In the genomic region with DNA sequence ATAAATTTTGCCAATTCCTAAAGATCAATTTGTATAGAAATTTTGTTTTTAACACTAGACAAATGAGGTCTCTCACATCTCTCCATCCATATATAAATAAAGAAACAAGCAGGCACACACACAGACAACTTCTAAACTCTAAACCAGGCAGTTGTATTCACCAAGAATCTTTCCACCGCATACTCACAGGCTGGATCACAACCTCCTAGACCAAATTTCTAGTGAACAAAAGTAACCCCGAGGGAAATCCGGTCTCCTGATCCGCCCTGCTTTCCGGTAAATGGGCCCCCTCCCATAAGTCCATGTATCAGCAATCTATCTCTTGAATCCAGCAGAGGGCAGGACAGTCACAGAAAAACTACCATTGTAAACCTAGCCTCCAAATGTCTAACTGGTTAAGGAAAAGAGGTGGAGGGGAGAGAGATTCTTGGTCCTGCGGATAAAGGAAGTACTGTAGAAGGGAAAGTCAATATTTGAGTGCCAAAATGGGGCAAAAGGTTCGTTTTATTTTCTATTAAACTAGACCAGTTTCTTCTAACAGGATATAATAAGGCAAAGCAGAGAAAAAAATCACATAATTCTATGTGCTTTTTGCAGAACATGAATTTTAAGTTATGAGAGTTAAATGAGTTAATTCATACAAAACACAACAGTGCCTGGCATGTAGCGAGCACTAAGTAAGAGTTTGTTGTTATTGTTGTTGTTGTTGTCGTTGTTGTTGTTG, we compare ENCODE assay signal across 8 cellular contexts. TPM values are rescaled to one million over a fixed set of nuclear protein-coding genes. Genes with fewer than 3 reads are reported as not detected.
DNase-seq lines count a peak whose midpoint lies in the region; ATAC-seq and TF ChIP-seq lines count a peak whose summit lies in the region.

No MANE protein-coding gene starts in this region.

- peak overlapping the region; percentile 47 for H3K27ac ChIP-seq in layer of hippocampus (ENCODE audit: low read depth, low read length)

- peaks cover 3% of the 10 kb centered on the region for H3K36me3 Mint-ChIP-seq in activated B cell treated with CpG ODN at 0.5 μM for 24 hours (ENCODE audit: low read depth)

- peak; percentile 39 for ATAC-seq in HG03097 (IDR thresholded peaks at IDR 0.05; ENCODE audit: low FRiP score, unreplicated experiment)
- peak; percentile 22 for ATAC-seq in activated B cell treated with CpG ODN at 0.5 μM for 24 hours (ENCODE audit: low read depth)
- no peak for ATAC-seq in GM19324 (IDR thresholded peaks at IDR 0.05; ENCODE audit: low FRiP score, unreplicated experiment)

- H3K9me3 Mint-ChIP-seq in activated B cell treated with CpG ODN at 0.5 μM for 24 hours = no peaks in the 10 kb centered on the region

- no peaks in the 10 kb centered on the region for H3K27me3 ChIP-seq in layer of hippocampus (ENCODE audit: control insufficient read depth, insufficient read depth, low read length)

- DNase-seq in GM12864 (ENCODE audit: low read depth) (peak; percentile 74), NCI-H2227 treated with DMSO at 0.1 percent for 48 hours (lab: John Stamatoyannopoulos, UW) (peak; percentile 75), activated B cell treated with CpG ODN at 0.5 μM for 24 hours (no peak), choroid plexus epithelial cell (ENCODE audit: low read depth) (peak; percentile 94)
- DNase-seq in stimulated activated CD4-positive, alpha-beta T cell treated with anti-CD3 and anti-CD28 coated beads, Interleukin-1b, Interleukin-23, amount 100 ng/mL, for 48 hours = peak; percentile 78

- H3K27me3 Mint-ChIP-seq in activated B cell treated with CpG ODN at 0.5 μM for 24 hours = no peaks in the 10 kb centered on the region

- no peak overlapping the region for H3K27ac Mint-ChIP-seq in activated B cell treated with CpG ODN at 0.5 μM for 24 hours

- intact Hi-C loops in activated B cell treated with CpG ODN at 0.5 μM for 24 hours (cut with micrococcal nuclease) = loop anchor here (1.0 to 2.0 kb wide), 6 partner anchors 28 to 183 kb away; partner anchors contain the start of genes B4GALT1 and BAG1

- H3K4me1 Mint-ChIP-seq in activated B cell treated with CpG ODN at 0.5 μM for 24 hours = peaks cover 26% of the 10 kb centered on the region

- CTCF ChIA-PET in activated B cell treated with CpG ODN at 0.5 μM for 24 hours (lab: Charles Lee) = interaction anchor here (1.0 to 3.6 kb wide), 7 partner anchors 44 to 206 kb away, joined by 3 to 49 read pairs (median 9); partner anchors contain the start of gene B4GALT1

- H3K4me3 Mint-ChIP-seq in activated B cell treated with CpG ODN at 0.5 μM for 24 hours = no peak overlapping the region

- TF ChIP-seq CTCF in GM12864 (IDR thresholded peaks at IDR 0.05; ENCODE audit: low read depth, low read length, missing control alignments) (peak; percentile 60), activated B cell treated with CpG ODN at 0.5 μM for 24 hours (IDR thresholded peaks at IDR 0.05) (peak; percentile 60), choroid plexus epithelial cell (conservative IDR thresholded peaks at IDR 0.05; ENCODE audit: low read depth, low read length) (peak; percentile 81)

- POLR2A ChIA-PET in activated B cell treated with CpG ODN at 0.5 μM for 24 hours (lab: Charles Lee) = interaction anchor here (0.6 to 2.3 kb wide), 3 partner anchors 76 to 215 kb away, joined by 4 to 14 read pairs (median 4); no protein-coding TSS in a partner anchor

- H3K4me3 ChIP-seq in GM12864 (ENCODE audit: low read depth, low read length) = no peak overlapping the region
- peak overlapping the region; percentile 15 for H3K4me3 ChIP-seq in choroid plexus epithelial cell (ENCODE audit: low read depth, low read length)

RNA-seq across cellular contexts. Expression of gene SMU1, which starts 4.8 kb away (rescaled TPM):
- total RNA-seq in activated B cell treated with CpG ODN at 0.5 μM for 24 hours = 26.8 and 28.1 TPM in 2 replicates

RNA-seq across cellular contexts. Expression of gene DNAJA1, which starts 56.2 kb away (rescaled TPM):
- 107 and 117 TPM in 2 replicates for total RNA-seq in activated B cell treated with CpG ODN at 0.5 μM for 24 hours
